ENCODE assay signal across 8 cellular contexts in genomic region chr7:27031289-27032172, GRCh38.
DNase-seq lines count a peak whose midpoint lies in the region; ATAC-seq and TF ChIP-seq lines count a peak whose summit lies in the region.

No MANE protein-coding gene starts in this region.

- H3K9me3 ChIP-seq in naive thymus-derived CD4-positive, alpha-beta T cell (ENCODE audit: control insufficient read depth in 2 of 3, low read length in 3 of 3) = no peaks in the 10 kb centered on the region
- no peaks in the 10 kb centered on the region for H3K9me3 ChIP-seq in neural progenitor cell (ENCODE audit: low read depth)

- H3K27me3 ChIP-seq in naive thymus-derived CD4-positive, alpha-beta T cell (ENCODE audit: control insufficient read depth in 2 of 2, insufficient read depth in 2 of 2, low read length in 2 of 2) = no peaks in the 10 kb centered on the region
- H3K27me3 ChIP-seq in neural progenitor cell = peaks cover 23% of the 10 kb centered on the region

- peaks cover 0 to 10% (median 0%) of the 10 kb centered on the region in 5 donors for H3K36me3 Mint-ChIP-seq in naive thymus-derived CD4-positive, alpha-beta T cell
- H3K36me3 Mint-ChIP-seq in neural progenitor cell = no peaks in the 10 kb centered on the region

- POLR2A ChIA-PET in AG04449 (lab: Yijun Ruan, JAX) = no interaction called here
- POLR2A ChIA-PET in naive thymus-derived CD4-positive, alpha-beta T cell (lab: Charles Lee) = no interaction called here

- no peaks in the 10 kb centered on the region for H3K9me3 Mint-ChIP-seq in naive thymus-derived CD4-positive, alpha-beta T cell
- no peaks in the 10 kb centered on the region for H3K9me3 Mint-ChIP-seq in neural progenitor cell

- H3K36me3 ChIP-seq in naive thymus-derived CD4-positive, alpha-beta T cell (ENCODE audit: control insufficient read depth in 2 of 3, insufficient read depth in 3 of 3, low read length in 3 of 3) = no peaks in the 10 kb centered on the region
- no peaks in the 10 kb centered on the region for H3K36me3 ChIP-seq in neural progenitor cell

- TF ChIP-seq CTCF in AG04449 (IDR thresholded peaks at IDR 0.05; ENCODE audit: insufficient read depth, low read length, missing control alignments) = no peak
- no peak for TF ChIP-seq CTCF in neural progenitor cell (IDR thresholded peaks at IDR 0.05)

- H3K79me2 ChIP-seq in neural progenitor cell (ENCODE audit: low read depth) = no peaks in the 10 kb centered on the region

- H3K27ac Mint-ChIP-seq in naive thymus-derived CD4-positive, alpha-beta T cell = peak overlapping the region; percentile 75 to 93 (median 88)
- no peak overlapping the region for H3K27ac Mint-ChIP-seq in neural progenitor cell

- H3F3A ChIP-seq in neural progenitor cell (ENCODE audit: low read depth) = peaks cover 25% of the 10 kb centered on the region

- intact Hi-C loops in naive thymus-derived CD4-positive, alpha-beta T cell (cut with micrococcal nuclease) = loop anchor here in 1 of 2 donors (5.0 kb wide), 1 partner anchor 66 kb away; the partner anchor contains the start of gene HOXA1

- H3K4me3 Mint-ChIP-seq in naive thymus-derived CD4-positive, alpha-beta T cell = peak overlapping the region; percentile 15 to 79 (median 62)
- no peak overlapping the region for H3K4me3 Mint-ChIP-seq in neural progenitor cell

- no peak overlapping the region for H2AFZ ChIP-seq in neural progenitor cell (replicated peaks)

- no peak overlapping the region for H3K9ac ChIP-seq in neural progenitor cell

- H4K20me1 ChIP-seq in neural progenitor cell (ENCODE audit: low read depth) = no peaks in the 10 kb centered on the region

- peaks cover 0 to 12% of the 10 kb centered on the region in 2 donors for H3K4me1 ChIP-seq in naive thymus-derived CD4-positive, alpha-beta T cell (ENCODE audit: control insufficient read depth in 2 of 2, insufficient read depth in 2 of 2, low read length in 2 of 2)
- peaks cover 29% of the 10 kb centered on the region for H3K4me1 ChIP-seq in neural progenitor cell

- H3K27ac ChIP-seq in naive thymus-derived CD4-positive, alpha-beta T cell (ENCODE audit: low read depth, low read length) = peak overlapping the region; percentile 36
- no peak overlapping the region for H3K27ac ChIP-seq in neural progenitor cell

- ATAC-seq in GM18861 (IDR thresholded peaks at IDR 0.05; ENCODE audit: unreplicated experiment) = peak; percentile 91
- ATAC-seq in HG03571 (IDR thresholded peaks at IDR 0.05; ENCODE audit: unreplicated experiment) = peak; percentile 88
- peak; percentile 72 for ATAC-seq in naive thymus-derived CD4-positive, alpha-beta T cell
- ATAC-seq in HG03039 (IDR thresholded peaks at IDR 0.05; ENCODE audit: unreplicated experiment) = no peak

- CTCF ChIA-PET in AG04449 (lab: Yijun Ruan, JAX) = interaction anchor here (0.7 kb wide), 1 partner anchor 113 kb away, joined by 3 read pairs; no protein-coding TSS in a partner anchor
- CTCF ChIA-PET in naive thymus-derived CD4-positive, alpha-beta T cell (lab: Charles Lee) = interaction anchor here (0.7 kb wide), 1 partner anchor 296 kb away, joined by 3 read pairs; no protein-coding TSS in a partner anchor

- H3K4me2 ChIP-seq in neural progenitor cell = no peak overlapping the region

- H3K4me3 ChIP-seq in AG04449 (ENCODE audit: low read depth, low read length) (no peak overlapping the region), neural progenitor cell (no peak overlapping the region)
- H3K4me3 ChIP-seq in naive thymus-derived CD4-positive, alpha-beta T cell (ENCODE audit: low read length) = peak overlapping the region; percentile 25

- H3K4me1 Mint-ChIP-seq in naive thymus-derived CD4-positive, alpha-beta T cell = peaks cover 11 to 34% (median 26%) of the 10 kb centered on the region in 7 donors
- H3K4me1 Mint-ChIP-seq in neural progenitor cell = peaks cover 11% of the 10 kb centered on the region

- DNase-seq in AG04449 (ENCODE audit: low read depth, low spot score) (peak; percentile 33), amniotic epithelial cell (ENCODE audit: low read depth) (peak; percentile 65), neural progenitor cell (ENCODE audit: low spot score) (no peak)
- peak in 5 of 9 donors; percentile 17 to 43 (median 35) for DNase-seq in naive thymus-derived CD4-positive, alpha-beta T cell
- DNase-seq in stimulated activated CD4-positive, alpha-beta T cell treated with anti-CD3 and anti-CD28 coated beads, Interleukin-4, amount 100 ng/mL, for 24 hours = no peak

- no peaks in the 10 kb centered on the region for H3K27me3 Mint-ChIP-seq in naive thymus-derived CD4-positive, alpha-beta T cell
- peaks cover 2% of the 10 kb centered on the region for H3K27me3 Mint-ChIP-seq in neural progenitor cell (ENCODE audit: insufficient read depth, low read depth)

Comparison
In these comparisons a context has a peak if more than half of its experiments do, and no peak if none do; other contexts are left out.
1. DNase-seq: peak in AG04449 (single experiment), amniotic epithelial cell (single experiment) and naive thymus-derived CD4-positive, alpha-beta T cell (5 of 9); none in neural progenitor cell (single experiment) and stimulated activated CD4-positive, alpha-beta T cell treated with anti-CD3 and anti-CD28 coated beads, Interleukin-4, amount 100 ng/mL, for 24 hours (single experiment).